ENCODE assay signal across 28 cellular contexts in genomic region chr6:160388922-160389321, GRCh38. TPM values are rescaled to one million over a fixed set of nuclear protein-coding genes. Genes with fewer than 3 reads are reported as not detected.
DNase-seq lines count a peak whose midpoint lies in the region; ATAC-seq and TF ChIP-seq lines count a peak whose summit lies in the region.
"Had no signal": no experiment of that assay in that cellular context is flagged by ENCODE, and none has a peak within 500 bp of the region (broad histone marks: within the 10 kb centered on the region; RNA-seq: fewer than 3 reads in every experiment).

No MANE protein-coding gene starts in this region.

- no peaks in the 10 kb centered on the region for H3K36me3 ChIP-seq in thoracic aorta
- no peaks in the 10 kb centered on the region for H3K36me3 ChIP-seq in left lung
- H3K36me3 ChIP-seq: BLaER1 treated with 17β-estradiol and CSF1 and Interleukin-3, amounts not matched to agents 10 nM and 100 nM; neural progenitor cell; pancreas; stomach had no signal

- CTCF ChIA-PET in RWPE1 (lab: Yijun Ruan, JAX), result no interaction called here

- peak overlapping the region; percentile 86 for H3K27ac ChIP-seq in RWPE1
- peak overlapping the region; percentile 10 for H3K27ac ChIP-seq in foreskin keratinocyte
- peak overlapping the region; percentile 53 to 73 for H3K27ac ChIP-seq in thoracic aorta
- no peak overlapping the region for H3K27ac ChIP-seq in left lung
- H3K27ac ChIP-seq: BLaER1 treated with 17β-estradiol and CSF1 and Interleukin-3, amounts not matched to agents 10 nM and 100 nM; neural progenitor cell; pancreas; PC-9; stomach had no signal

- H3K9me3 ChIP-seq in thoracic aorta, result no peaks in the 10 kb centered on the region
- no peaks in the 10 kb centered on the region for H3K9me3 ChIP-seq in left lung
- H3K9me3 ChIP-seq: BLaER1 treated with 17β-estradiol and CSF1 and Interleukin-3, amounts not matched to agents 10 nM and 100 nM; pancreas; stomach had no signal

- H3K27me3 ChIP-seq in foreskin keratinocyte, result no peaks in the 10 kb centered on the region
- no peaks in the 10 kb centered on the region for H3K27me3 ChIP-seq in thoracic aorta (replicated peaks; ENCODE audit: insufficient read depth)
- H3K27me3 ChIP-seq in left lung, result no peaks in the 10 kb centered on the region
- H3K27me3 ChIP-seq: BLaER1 treated with 17β-estradiol and CSF1 and Interleukin-3, amounts not matched to agents 10 nM and 100 nM; neural progenitor cell; pancreas; stomach had no signal

- no peak overlapping the region for H3K4me3 ChIP-seq in choroid plexus epithelial cell (ENCODE audit: low read depth, low read length)
- no peak overlapping the region for H3K4me3 ChIP-seq in thoracic aorta
- H3K4me3 ChIP-seq in left lung, result no peak overlapping the region
- H3K4me3 ChIP-seq: BLaER1 treated with 17β-estradiol and CSF1 and Interleukin-3, amounts not matched to agents 10 nM and 100 nM; neural progenitor cell; pancreas; PC-9; stomach had no signal

- intact Hi-C loops in left lung (cut with DNase I), result no loop called here

- DNase-seq in RWPE1 (ENCODE audit: low spot score) (peak; percentile 23), choroid plexus epithelial cell (ENCODE audit: low read depth) (peak; percentile 5), foreskin keratinocyte (peak in 1 of 2 donors; percentile 70), thoracic aorta (ENCODE audit: low spot score) (no peak), mucosa of gallbladder (ENCODE audit: low spot score) (no peak), left lung (no peak), SKM-1 (lab: John Stamatoyannopoulos, UW; ENCODE audit: unreplicated experiment) (no peak)
- DNase-seq: activated CD4-positive, alpha-beta T cell treated with anti-CD3 and anti-CD28 coated beads for 4 hours; activated effector memory CD4-positive, alpha-beta T cell treated with Interleukin-2 at 50 U/mL for 16 hours; caudate nucleus; immature natural killer cell; Kasumi-1; NCI-H1417 treated with DMSO at 0.1 percent for 48 hours; NCI-H2081; NCI-H226; NCI-H69; pancreas; PC-9; SIG-M5; stimulated activated CD4-positive, alpha-beta T cell treated with anti-CD3 and anti-CD28 coated beads, Interleukin-2, amount 100 ng/mL, for 24 hours; stomach; SW 1271; trophoblast cell had no signal

- TF ChIP-seq CTCF in RWPE1 (conservative IDR thresholded peaks at IDR 0.05; ENCODE audit: low read depth) (no peak), choroid plexus epithelial cell (conservative IDR thresholded peaks at IDR 0.05; ENCODE audit: low read depth, low read length) (no peak), foreskin keratinocyte (conservative IDR thresholded peaks at IDR 0.05) (no peak), thoracic aorta (IDR thresholded peaks at IDR 0.05) (no peak), left lung (IDR thresholded peaks at IDR 0.05) (no peak)

- H3K4me1 ChIP-seq in foreskin keratinocyte (peaks cover 29% of the 10 kb centered on the region), thoracic aorta (ENCODE audit: control insufficient read depth in 1 of 2, low read depth in 2 of 2) (peaks cover 28 to 84% of the 10 kb centered on the region in 2 donors), left lung (no peaks in the 10 kb centered on the region)
- H3K4me1 ChIP-seq: BLaER1 treated with 17β-estradiol and CSF1 and Interleukin-3, amounts not matched to agents 10 nM and 100 nM; neural progenitor cell had no signal

- POLR2A ChIA-PET in RWPE1 (lab: Yijun Ruan, JAX; ENCODE audit: low non-redundant PET), result no interaction called here

- peak; percentile 39 for ATAC-seq in foreskin keratinocyte
- no peak for ATAC-seq in thoracic aorta (ENCODE audit: insufficient number of reproducible peaks, low FRiP score, low read depth)
- ATAC-seq in left lung, result no peak
- ATAC-seq: HCT116, pancreas had no signal

RNA-seq across cellular contexts. Expression of gene SLC22A3, which starts 40.7 kb away (rescaled TPM):
- 2.1 and 2.2 TPM in 2 replicates for total RNA-seq in foreskin keratinocyte
- 0.91 and 0.99 TPM in 2 replicates for polyA plus RNA-seq in foreskin keratinocyte
- total RNA-seq in thoracic aorta, result 100 to 1,000 TPM in 1 of 2 donors, 10 to 100 TPM in 1; 91.5 to 144 TPM
- total RNA-seq in mucosa of gallbladder, result 36.0 TPM
- 10 to 100 TPM; 25.9 to 35.4 TPM for total RNA-seq in left lung
- total RNA-seq: activated CD8-positive, alpha-beta memory T cell treated with anti-CD3 and anti-CD28 coated beads for 36 hours; myocyte; PC-9 had no signal

Comparison
In these comparisons a context has a peak if more than half of its experiments do, and no peak if none do; other contexts are left out.
1. DNase-seq: peak in RWPE1 (single experiment) and choroid plexus epithelial cell (single experiment); none in thoracic aorta (single experiment), mucosa of gallbladder (single experiment), left lung (0 of 2) and SKM-1 (single experiment).
2. H3K27ac ChIP-seq: peak in RWPE1 (single experiment), foreskin keratinocyte (single experiment) and thoracic aorta (2 of 2); none in left lung (0 of 2).